Comparison of ENCODE assay signal across 15 cellular contexts in the genomic region with DNA sequence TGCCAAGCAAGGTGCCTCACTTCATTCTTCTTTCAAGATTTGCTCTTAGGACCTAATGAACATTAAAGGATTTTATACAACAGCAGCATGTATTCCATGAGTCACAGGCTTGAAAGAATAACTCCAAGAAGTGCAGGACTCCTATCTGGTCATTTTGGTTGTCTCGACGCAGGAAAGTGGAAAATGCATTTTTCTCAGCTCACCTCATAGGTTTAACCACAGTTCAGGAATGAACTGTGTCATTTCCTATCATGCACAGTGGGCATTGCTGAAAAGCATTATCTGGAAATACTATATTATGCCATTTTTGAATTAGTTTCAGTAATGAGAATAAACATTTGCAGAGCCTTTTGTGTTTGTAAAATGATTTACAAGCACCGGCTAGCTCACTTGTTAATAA.
DNase-seq lines count a peak whose midpoint lies in the region; ATAC-seq and TF ChIP-seq lines count a peak whose summit lies in the region.
"Had no signal": no experiment of that assay in that cellular context is flagged by ENCODE, and none has a peak within 500 bp of the region (broad histone marks: within the 10 kb centered on the region; RNA-seq: fewer than 3 reads in every experiment).

No MANE protein-coding gene starts in this region.

- no peak overlapping the region for H3K4me3 ChIP-seq in A673 (ENCODE audit: low read depth, low read length, poor library complexity, severe bottlenecking)
- no peak overlapping the region for H3K4me3 ChIP-seq in adipocyte (ENCODE audit: low read length)
- H3K4me3 ChIP-seq: A549, upper lobe of left lung had no signal

- H3K9ac ChIP-seq in adipocyte (ENCODE audit: low read length): no peak overlapping the region

- no peak for TF ChIP-seq CTCF in A673 (conservative IDR thresholded peaks at IDR 0.05; ENCODE audit: low read depth, low read length)
- no peak for TF ChIP-seq CTCF in HFFc6 (IDR thresholded peaks at IDR 0.05)

- no peaks in the 10 kb centered on the region for H3K36me3 Mint-ChIP-seq in HFFc6 (ENCODE audit: low read depth)

- no peaks in the 10 kb centered on the region for H3K27me3 ChIP-seq in A673 (replicated peaks; ENCODE audit: insufficient read depth, low read depth, low read length, poor library complexity)
- H3K27me3 ChIP-seq in adipocyte (replicated peaks; ENCODE audit: control insufficient read depth, insufficient read depth, low read length): peaks cover 3% of the 10 kb centered on the region
- H3K27me3 ChIP-seq: upper lobe of left lung had no signal

- no peaks in the 10 kb centered on the region; the same call in 1 of the 2 replicates for H3K9me3 Mint-ChIP-seq in HFFc6
- H3K9me3 Mint-ChIP-seq: T-helper 2 cell treated with Interferon-gamma antibody and Interleukin-4, amounts not matched to agents 5 μg/mL and 100 μg/mL, for 36 hours had no signal

- ATAC-seq in HG03025 (IDR thresholded peaks at IDR 0.05; ENCODE audit: low FRiP score, unreplicated experiment): no peak
- no peak for ATAC-seq in Right ventricle myocardium superior (ENCODE audit: poor library complexity)
- ATAC-seq: A549 had no signal

- intact Hi-C loops in A673 (cut with micrococcal nuclease; ENCODE audit: unreplicated experiment): no loop called here
- intact Hi-C loops in Right ventricle myocardium superior (cut with DNase I): no loop called here

- H3K27ac Mint-ChIP-seq in HFFc6: peak overlapping the region; percentile 78
- H3K27ac Mint-ChIP-seq: memory B cell; T-helper 2 cell treated with Interferon-gamma antibody and Interleukin-4, amounts not matched to agents 5 μg/mL and 100 μg/mL, for 36 hours had no signal

- no peaks in the 10 kb centered on the region for H3K36me3 ChIP-seq in A673 (ENCODE audit: insufficient read depth, low read length, poor library complexity, severe bottlenecking)
- H3K36me3 ChIP-seq in adipocyte (ENCODE audit: control insufficient read depth, insufficient read depth, low read length, severe bottlenecking): no peaks in the 10 kb centered on the region
- H3K36me3 ChIP-seq: upper lobe of left lung had no signal

- no peaks in the 10 kb centered on the region for H3K9me3 ChIP-seq in A673 (ENCODE audit: low read depth, low read length, poor library complexity, severe bottlenecking)
- H3K9me3 ChIP-seq in adipocyte (ENCODE audit: control insufficient read depth, low read length): no peaks in the 10 kb centered on the region
- H3K9me3 ChIP-seq: A549, upper lobe of left lung had no signal

- no TSS peak for BruUV-seq in A673 (replicated peaks; lab: Mats Ljungman, UMichigan)

- CTCF ChIA-PET in A673 (lab: Charles Lee): no interaction called here

- peak overlapping the region; percentile 60 for H3K4me3 Mint-ChIP-seq in HFFc6
- H3K4me3 Mint-ChIP-seq: brain; memory B cell; T-helper 2 cell treated with Interferon-gamma antibody and Interleukin-4, amounts not matched to agents 5 μg/mL and 100 μg/mL, for 36 hours had no signal

- H3K27ac ChIP-seq in A673 (ENCODE audit: low read depth, low read length, poor library complexity, severe bottlenecking): peak overlapping the region; percentile 42
- H3K27ac ChIP-seq: A549, upper lobe of left lung had no signal

- POLR2A ChIA-PET in A673 (lab: Charles Lee; ENCODE audit: low non-redundant PET): no interaction called here

- DNase-seq in A673 (ENCODE audit: low spot score) (peak; percentile 68), HFFc6 (peak; percentile 83), adipocyte (ENCODE audit: low read depth) (peak; percentile 52), glomerular endothelial cell (ENCODE audit: extremely low read depth, low read depth, low spot score) (peak; percentile 56), DMS53 (lab: John Stamatoyannopoulos, UW) (no peak), Right ventricle myocardium superior (no peak), D341Med (ENCODE audit: low spot score) (no peak)
- DNase-seq: activated CD4-positive, alpha-beta T cell treated with anti-CD3 and anti-CD28 coated beads, Interleukin-2, amount 50 U/mL, for 4 hours; nucleus accumbens; upper lobe of left lung had no signal

- H3K4me1 ChIP-seq in A673 (ENCODE audit: insufficient read depth, low read length, poor library complexity, severe bottlenecking) (peaks cover 40% of the 10 kb centered on the region), adipocyte (ENCODE audit: control insufficient read depth, insufficient read depth, low read length) (no peaks in the 10 kb centered on the region)
- H3K4me1 ChIP-seq: A549 had no signal

- H3K4me1 Mint-ChIP-seq in HFFc6 (ENCODE audit: low read depth): peaks cover 49% of the 10 kb centered on the region

- H3K27me3 Mint-ChIP-seq in HFFc6 (ENCODE audit: insufficient read depth): no peaks in the 10 kb centered on the region

Comparison
In these comparisons a context has a peak if more than half of its experiments do, and no peak if none do; other contexts are left out.
1. DNase-seq: peak in A673 (single experiment), HFFc6 (single experiment), adipocyte (single experiment) and glomerular endothelial cell (single experiment); none in DMS53 (single experiment), Right ventricle myocardium superior (single experiment) and D341Med (single experiment).